In the genomic region with DNA sequence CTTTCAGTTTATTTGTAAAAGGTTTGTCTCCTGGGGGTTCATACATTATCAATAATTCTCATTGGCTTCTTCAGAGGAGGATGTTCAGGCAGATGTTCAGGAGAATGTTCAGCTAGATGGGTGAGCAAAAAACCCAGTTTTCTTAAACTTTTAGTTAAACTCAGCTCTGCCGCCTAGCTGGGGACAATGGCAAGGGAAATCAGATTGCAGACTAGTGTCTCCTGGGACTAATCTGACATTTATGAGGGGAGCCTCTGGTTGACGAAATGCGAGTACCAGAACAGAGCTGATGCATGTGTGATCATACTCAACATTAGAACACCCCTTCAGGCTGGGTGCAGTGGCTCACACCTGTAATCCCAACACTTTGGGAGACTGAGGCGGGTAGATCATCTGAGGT, we compare ENCODE assay signal across 21 cellular contexts.
DNase-seq lines count a peak whose midpoint lies in the region; ATAC-seq and TF ChIP-seq lines count a peak whose summit lies in the region.
"Had no signal": no experiment of that assay in that cellular context is flagged by ENCODE, and none has a peak within 500 bp of the region (broad histone marks: within the 10 kb centered on the region; RNA-seq: fewer than 3 reads in every experiment).

No MANE protein-coding gene starts in this region.

- H3K79me2 ChIP-seq in OCI-LY1 (ENCODE audit: insufficient read depth, low read length): no peaks in the 10 kb centered on the region

- H3K4me2 ChIP-seq in OCI-LY1 (ENCODE audit: low read length): no peak overlapping the region
- H3K4me2 ChIP-seq: A549, PC-9 had no signal

- peaks cover 0 to 4% of the 10 kb centered on the region in 2 donors for H3K9me3 Mint-ChIP-seq in stimulated activated naive CD8-positive, alpha-beta T cell treated with anti-CD3 and anti-CD28 coated beads, Interleukin-15, amount 100 ng/mL, for 72 hours
- no peaks in the 10 kb centered on the region for H3K9me3 Mint-ChIP-seq in nephron
- no peaks in the 10 kb centered on the region for H3K9me3 Mint-ChIP-seq in CD4-positive, alpha-beta T cell

- no peak overlapping the region for H3K27ac ChIP-seq in OCI-LY1 (ENCODE audit: low read depth, low read length, poor library complexity, severe bottlenecking)
- H3K27ac ChIP-seq in CD4-positive, alpha-beta T cell (ENCODE audit: low read depth, low read length): no peak overlapping the region
- H3K27ac ChIP-seq: PC-9 had no signal

- no peak overlapping the region for H3K9ac ChIP-seq in OCI-LY1 (ENCODE audit: low read length)

- POLR2A ChIA-PET in CD4-positive, alpha-beta T cell (lab: Charles Lee): no interaction called here

- no peaks in the 10 kb centered on the region for H3K9me3 ChIP-seq in OCI-LY1 (ENCODE audit: low read length)
- H3K9me3 ChIP-seq in CD4-positive, alpha-beta T cell (ENCODE audit: control insufficient read depth, low read length): no peaks in the 10 kb centered on the region
- H3K9me3 ChIP-seq: A549, BE2C, MG63 had no signal

- H3F3A ChIP-seq in OCI-LY1 (ENCODE audit: insufficient read depth, low read length): no peaks in the 10 kb centered on the region; the same call in 1 of the 2 replicates

- H4K20me1 ChIP-seq in OCI-LY1 (ENCODE audit: insufficient read depth, low read length): no peaks in the 10 kb centered on the region

- TF ChIP-seq CTCF in OCI-LY1 (IDR thresholded peaks at IDR 0.05; ENCODE audit: low read length) (peak; percentile 20; the same call in 1 of the 2 replicates), nephron (IDR thresholded peaks at IDR 0.05; ENCODE audit: unreplicated experiment in 3 of 3) (no peak)
- TF ChIP-seq CTCF in CD4-positive, alpha-beta T cell (IDR thresholded peaks at IDR 0.05): no peak

- peaks cover 18% of the 10 kb centered on the region for H3K4me1 Mint-ChIP-seq in stimulated activated naive CD8-positive, alpha-beta T cell treated with anti-CD3 and anti-CD28 coated beads, Interleukin-15, amount 100 ng/mL, for 72 hours
- H3K4me1 Mint-ChIP-seq in nephron: peaks cover 16% of the 10 kb centered on the region
- H3K4me1 Mint-ChIP-seq in CD4-positive, alpha-beta T cell (ENCODE audit: low read depth): no peaks in the 10 kb centered on the region

- H3K27me3 ChIP-seq in OCI-LY1 (ENCODE audit: insufficient read depth, low read length): no peaks in the 10 kb centered on the region
- H3K27me3 ChIP-seq in CD4-positive, alpha-beta T cell (ENCODE audit: control insufficient read depth, insufficient read depth, low read length): no peaks in the 10 kb centered on the region
- H3K27me3 ChIP-seq: BE2C, MG63 had no signal

- H2AFZ ChIP-seq in OCI-LY1 (ENCODE audit: low read length): no peak overlapping the region
- H2AFZ ChIP-seq: PC-9 had no signal

- no peaks in the 10 kb centered on the region for H3K27me3 Mint-ChIP-seq in stimulated activated naive CD8-positive, alpha-beta T cell treated with anti-CD3 and anti-CD28 coated beads, Interleukin-15, amount 100 ng/mL, for 72 hours
- H3K27me3 Mint-ChIP-seq in nephron (ENCODE audit: low read depth): no peaks in the 10 kb centered on the region
- H3K27me3 Mint-ChIP-seq in CD4-positive, alpha-beta T cell: no peaks in the 10 kb centered on the region

- no peak for DNase-seq in stimulated activated naive CD8-positive, alpha-beta T cell treated with anti-CD3 and anti-CD28 coated beads, Interleukin-15, amount 100 ng/mL, for 72 hours
- no peak for DNase-seq in stimulated activated naive CD8-positive, alpha-beta T cell treated with anti-CD3 and anti-CD28 coated beads, Interleukin-15, Interleukin-2, amounts not matched to agents 100 U/mL and 50 U/mL, for 24 hours
- DNase-seq in CD4-positive, alpha-beta T cell: no peak
- DNase-seq: BE2C, DMS79, GOT3, Kasumi-1, MG63, NCI-H1048, NCI-H1417 treated with DMSO at 0.1 percent for 48 hours, NCI-H187, NCI-H446, NCI-H526, PC-9, RPMI8226, SHP77 had no signal

- no peak overlapping the region for H3K4me3 Mint-ChIP-seq in stimulated activated naive CD8-positive, alpha-beta T cell treated with anti-CD3 and anti-CD28 coated beads, Interleukin-15, amount 100 ng/mL, for 72 hours
- no peak overlapping the region for H3K4me3 Mint-ChIP-seq in nephron
- no peak overlapping the region for H3K4me3 Mint-ChIP-seq in CD4-positive, alpha-beta T cell

- CTCF ChIA-PET in CD4-positive, alpha-beta T cell (lab: Charles Lee): interaction anchor here (0.6 kb wide), 1 partner anchor 1253 kb away, joined by 5 read pairs; no protein-coding TSS in a partner anchor

- peaks cover 3% of the 10 kb centered on the region for H3K4me1 ChIP-seq in OCI-LY1 (ENCODE audit: insufficient read depth, low read length, severe bottlenecking)
- H3K4me1 ChIP-seq: BE2C had no signal

- intact Hi-C loops in CD4-positive, alpha-beta T cell (cut with DNase I, micrococcal nuclease): no loop called here

- no peaks in the 10 kb centered on the region for H3K36me3 Mint-ChIP-seq in nephron (ENCODE audit: low read depth)
- H3K36me3 Mint-ChIP-seq in CD4-positive, alpha-beta T cell (ENCODE audit: low read depth): peaks cover 4% of the 10 kb centered on the region

- H3K9me2 ChIP-seq in OCI-LY1 (ENCODE audit: low read depth, low read length): no peaks in the 10 kb centered on the region

- peaks cover 27% of the 10 kb centered on the region for H3K36me3 ChIP-seq in OCI-LY1 (ENCODE audit: insufficient read depth, low read length)
- H3K36me3 ChIP-seq: BE2C, MG63 had no signal

- no peak for ATAC-seq in stimulated activated naive CD8-positive, alpha-beta T cell treated with anti-CD3 and anti-CD28 coated beads, Interleukin-15, amount 100 ng/mL, for 72 hours
- no peak for ATAC-seq in stimulated activated naive CD8-positive, alpha-beta T cell treated with anti-CD3 and anti-CD28 coated beads, Interleukin-15, Interleukin-2, amounts not matched to agents 100 U/mL and 50 U/mL, for 24 hours
- ATAC-seq in GM19395 (IDR thresholded peaks at IDR 0.05; ENCODE audit: unreplicated experiment): no peak
- no peak for ATAC-seq in GM18873 (IDR thresholded peaks at IDR 0.05; ENCODE audit: low FRiP score, unreplicated experiment)
- no peak for ATAC-seq in CD4-positive, alpha-beta T cell (ENCODE audit: poor library complexity)
- ATAC-seq: A549 had no signal

- peak overlapping the region; percentile 50 to 59 for H3K27ac Mint-ChIP-seq in stimulated activated naive CD8-positive, alpha-beta T cell treated with anti-CD3 and anti-CD28 coated beads, Interleukin-15, amount 100 ng/mL, for 72 hours
- H3K27ac Mint-ChIP-seq in nephron: peak overlapping the region in 2 of 3 experiments; percentile 4 to 35
- H3K27ac Mint-ChIP-seq in CD4-positive, alpha-beta T cell: no peak overlapping the region

- H3K4me3 ChIP-seq in OCI-LY1 (ENCODE audit: low read depth, low read length, poor library complexity, severe bottlenecking): no peak overlapping the region
- H3K4me3 ChIP-seq: A549, MG63, PC-9 had no signal
